ENCODE assay signal across 8 cellular contexts in the genomic region with DNA sequence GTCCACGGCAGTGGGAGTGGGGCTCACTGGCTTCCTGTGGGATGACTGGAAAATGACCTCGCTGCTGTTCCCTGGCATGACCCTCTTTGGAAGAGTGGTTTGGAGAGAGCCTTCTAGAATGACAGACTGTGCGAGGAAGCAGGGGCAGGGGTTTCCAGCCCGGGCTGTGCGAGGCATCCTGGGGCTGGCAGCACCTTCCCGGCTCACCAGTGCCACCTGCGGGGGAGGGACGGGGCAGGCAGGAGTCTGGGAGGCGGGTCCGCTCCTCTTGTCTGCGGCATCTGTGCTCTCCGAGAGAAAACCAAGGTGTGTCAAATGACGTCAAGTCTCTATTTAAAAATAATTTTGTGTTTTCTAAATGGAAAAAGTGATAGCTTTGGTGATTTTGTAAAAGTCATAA. TPM values are rescaled to one million over a fixed set of nuclear protein-coding genes. Genes with fewer than 3 reads are reported as not detected.
DNase-seq lines count a peak whose midpoint lies in the region; ATAC-seq and TF ChIP-seq lines count a peak whose summit lies in the region.

No MANE protein-coding gene starts in this region.

- H3K27ac Mint-ChIP-seq in activated T-helper 2 cell treated with anti-CD3 and anti-CD28 coated beads, Interferon-gamma antibody, Interleukin-2, Interleukin-4, amounts not matched to agents 10 μg/mL and 5 μg/mL and 100 μg/mL, durations not matched to agents 14 hours and 24 hours and 36 hours = peak overlapping the region; percentile 75

- H3F3A ChIP-seq in PC-3 (ENCODE audit: low read length, unreplicated experiment) = peaks cover 4% of the 10 kb centered on the region

- H3K9me3 Mint-ChIP-seq in activated T-helper 2 cell treated with anti-CD3 and anti-CD28 coated beads, Interferon-gamma antibody, Interleukin-2, Interleukin-4, amounts not matched to agents 10 μg/mL and 5 μg/mL and 100 μg/mL, durations not matched to agents 14 hours and 24 hours and 36 hours = no peaks in the 10 kb centered on the region

- no TSS peak for BruUV-seq in PC-3 (replicated peaks; lab: Mats Ljungman, UMichigan)

- TF ChIP-seq CTCF in 22Rv1 (IDR thresholded peaks at IDR 0.05) (peak; percentile 89), PC-3 (conservative IDR thresholded peaks at IDR 0.05; ENCODE audit: low read depth, low read length) (peak; percentile 91), left ventricle myocardium inferior (IDR thresholded peaks at IDR 0.05; ENCODE audit: borderline replicate concordance) (peak; percentile 60)

- no peaks in the 10 kb centered on the region for H3K36me3 Mint-ChIP-seq in activated T-helper 2 cell treated with anti-CD3 and anti-CD28 coated beads, Interferon-gamma antibody, Interleukin-2, Interleukin-4, amounts not matched to agents 10 μg/mL and 5 μg/mL and 100 μg/mL, durations not matched to agents 14 hours and 24 hours and 36 hours (ENCODE audit: low read depth)

- H3K9ac ChIP-seq in PC-3 (ENCODE audit: low read length) = no peak overlapping the region

- H3K4me1 ChIP-seq in PC-3 (ENCODE audit: insufficient read depth, low read length) = peaks cover 28% of the 10 kb centered on the region
- H3K4me1 ChIP-seq in left ventricle myocardium inferior = peaks cover 4% of the 10 kb centered on the region

- no peak overlapping the region for H3K4me2 ChIP-seq in PC-3 (ENCODE audit: low read length)

- H4K20me1 ChIP-seq in PC-3 (ENCODE audit: low read length) = no peaks in the 10 kb centered on the region

- H3K9me3 ChIP-seq in PC-3 (ENCODE audit: low read length) (no peaks in the 10 kb centered on the region), left ventricle myocardium inferior (replicated peaks) (no peaks in the 10 kb centered on the region)

- peaks cover 47% of the 10 kb centered on the region for H3K4me1 Mint-ChIP-seq in activated T-helper 2 cell treated with anti-CD3 and anti-CD28 coated beads, Interferon-gamma antibody, Interleukin-2, Interleukin-4, amounts not matched to agents 10 μg/mL and 5 μg/mL and 100 μg/mL, durations not matched to agents 14 hours and 24 hours and 36 hours (ENCODE audit: low read depth)

- no peak overlapping the region for H3K4me3 ChIP-seq in PC-3 (ENCODE audit: low read length)
- H3K4me3 ChIP-seq in left ventricle myocardium inferior = no peak overlapping the region

- H2AFZ ChIP-seq in PC-3 (ENCODE audit: low read length) = no peak overlapping the region

- no peaks in the 10 kb centered on the region for H3K27me3 Mint-ChIP-seq in activated T-helper 2 cell treated with anti-CD3 and anti-CD28 coated beads, Interferon-gamma antibody, Interleukin-2, Interleukin-4, amounts not matched to agents 10 μg/mL and 5 μg/mL and 100 μg/mL, durations not matched to agents 14 hours and 24 hours and 36 hours (ENCODE audit: low read depth)

- H3K4me3 Mint-ChIP-seq in activated T-helper 2 cell treated with anti-CD3 and anti-CD28 coated beads, Interferon-gamma antibody, Interleukin-2, Interleukin-4, amounts not matched to agents 10 μg/mL and 5 μg/mL and 100 μg/mL, durations not matched to agents 14 hours and 24 hours and 36 hours (ENCODE audit: low read depth) = no peak overlapping the region

- H3K27me3 ChIP-seq in PC-3 (ENCODE audit: low read length) (no peaks in the 10 kb centered on the region), left ventricle myocardium inferior (ENCODE audit: low read depth) (no peaks in the 10 kb centered on the region)

- intact Hi-C loops in PC-3 (cut with micrococcal nuclease) (loop anchor here (1.0 to 5.0 kb wide), 4 partner anchors 56 to 170 kb away; partner anchors contain the start of genes EIF4A3 and GAA), left ventricle myocardium inferior (cut with micrococcal nuclease) (no loop called here)
- intact Hi-C loops in activated T-helper 2 cell treated with anti-CD3 and anti-CD28 coated beads, Interferon-gamma antibody, Interleukin-2, Interleukin-4, amounts not matched to agents 10 μg/mL and 5 μg/mL and 100 μg/mL, durations not matched to agents 14 hours and 24 hours and 36 hours (cut with micrococcal nuclease) = loop anchor here (1.0 kb wide), 1 partner anchor 57 kb away; no protein-coding TSS in a partner anchor

- H3K36me3 ChIP-seq in PC-3 (ENCODE audit: low read depth, low read length) = no peaks in the 10 kb centered on the region
- H3K36me3 ChIP-seq in left ventricle myocardium inferior = peaks cover 9% of the 10 kb centered on the region

- DNase-seq in PC-3 (peak; percentile 83), left ventricle myocardium inferior (peak; percentile 40), NCI-H1048 (lab: John Stamatoyannopoulos, UW) (no peak)
- DNase-seq in activated T-helper 2 cell treated with anti-CD3 and anti-CD28 coated beads, Interferon-gamma antibody, Interleukin-2, Interleukin-4, amounts not matched to agents 10 μg/mL and 5 μg/mL and 100 μg/mL, durations not matched to agents 14 hours and 24 hours and 36 hours (ENCODE audit: low spot score) = peak; percentile 85
- DNase-seq in stimulated activated CD4-positive, alpha-beta T cell treated with anti-CD3 and anti-CD28 coated beads, Interleukin-2, amount 100 ng/mL, for 48 hours = peak; percentile 81 to 84

- H3K27ac ChIP-seq in 22Rv1 (no peak overlapping the region), PC-3 (ENCODE audit: low read length) (no peak overlapping the region), left ventricle myocardium inferior (replicated peaks) (no peak overlapping the region)

- CTCF ChIA-PET in PC-3 (lab: Charles Lee) = no interaction called here

- peak; percentile 51 for ATAC-seq in GM21723 (IDR thresholded peaks at IDR 0.05; ENCODE audit: unreplicated experiment)
- ATAC-seq in PC-3 = peak; percentile 68
- no peak for ATAC-seq in HG03520 (IDR thresholded peaks at IDR 0.05; ENCODE audit: unreplicated experiment)

- no peaks in the 10 kb centered on the region for H3K9me2 ChIP-seq in PC-3 (replicated peaks; ENCODE audit: low read length)

- no peaks in the 10 kb centered on the region for H3K79me2 ChIP-seq in PC-3 (ENCODE audit: low read length)

- POLR2A ChIA-PET in PC-3 (lab: Charles Lee; ENCODE audit: unreplicated experiment) = no interaction called here

RNA-seq across cellular contexts. Expression of gene RNF213, which starts 7.8 kb away (rescaled TPM):
- total RNA-seq in PC-3 (2014; rRNA removed) (71.4 and 84.1 TPM in 2 replicates), left ventricle myocardium inferior (25.6 TPM)
- 297 and 309 TPM in 2 replicates for total RNA-seq in activated T-helper 2 cell treated with anti-CD3 and anti-CD28 coated beads, Interferon-gamma antibody, Interleukin-2, Interleukin-4, amounts not matched to agents 10 μg/mL and 5 μg/mL and 100 μg/mL, durations not matched to agents 14 hours and 24 hours and 36 hours

RNA-seq across cellular contexts. Expression of gene SLC26A11, which starts 32.6 kb away (rescaled TPM):
- total RNA-seq in PC-3 (2014; rRNA removed) = 15.0 and 18.4 TPM in 2 replicates
- total RNA-seq in activated T-helper 2 cell treated with anti-CD3 and anti-CD28 coated beads, Interferon-gamma antibody, Interleukin-2, Interleukin-4, amounts not matched to agents 10 μg/mL and 5 μg/mL and 100 μg/mL, durations not matched to agents 14 hours and 24 hours and 36 hours = 9.7 TPM in 2 replicates
- total RNA-seq in left ventricle myocardium inferior = 4.1 TPM

RNA-seq across cellular contexts. Expression of gene SGSH, which starts 32.7 kb away (rescaled TPM):
- 15.3 and 16.6 TPM in 2 replicates for total RNA-seq in PC-3 (2014; rRNA removed)
- total RNA-seq in activated T-helper 2 cell treated with anti-CD3 and anti-CD28 coated beads, Interferon-gamma antibody, Interleukin-2, Interleukin-4, amounts not matched to agents 10 μg/mL and 5 μg/mL and 100 μg/mL, durations not matched to agents 14 hours and 24 hours and 36 hours = 25.5 and 29.0 TPM in 2 replicates
- 10.9 TPM for total RNA-seq in left ventricle myocardium inferior
